2 cellular contexts compared by ENCODE assay signal in the genomic region with DNA sequence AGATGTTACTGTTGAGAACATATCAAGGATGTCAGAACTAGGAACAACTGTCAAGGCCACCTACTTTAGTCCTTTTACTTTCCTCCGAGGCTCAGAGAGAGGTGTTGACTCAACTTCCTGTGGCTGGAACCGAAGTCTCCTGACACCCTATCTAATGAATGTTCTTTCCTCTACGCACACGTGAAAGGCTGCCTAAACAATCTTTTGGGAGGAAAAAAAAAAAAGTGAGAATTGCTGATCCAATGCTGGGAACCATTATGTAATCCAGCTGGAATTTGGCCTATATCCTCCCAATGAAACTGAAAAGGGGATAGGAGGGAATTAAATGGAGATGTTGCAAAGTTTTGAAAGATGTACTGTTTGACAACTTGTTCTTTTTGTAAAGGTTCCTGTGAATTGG.
TF ChIP-seq lines count a peak whose summit lies in the region.

No MANE protein-coding gene starts in this region.

TF ChIP-seq in liver, 16 proteins besides CTCF, POLR2A, EP300 and RAD21 (continued from another document):
- TF ChIP-seq, protein P1, sequence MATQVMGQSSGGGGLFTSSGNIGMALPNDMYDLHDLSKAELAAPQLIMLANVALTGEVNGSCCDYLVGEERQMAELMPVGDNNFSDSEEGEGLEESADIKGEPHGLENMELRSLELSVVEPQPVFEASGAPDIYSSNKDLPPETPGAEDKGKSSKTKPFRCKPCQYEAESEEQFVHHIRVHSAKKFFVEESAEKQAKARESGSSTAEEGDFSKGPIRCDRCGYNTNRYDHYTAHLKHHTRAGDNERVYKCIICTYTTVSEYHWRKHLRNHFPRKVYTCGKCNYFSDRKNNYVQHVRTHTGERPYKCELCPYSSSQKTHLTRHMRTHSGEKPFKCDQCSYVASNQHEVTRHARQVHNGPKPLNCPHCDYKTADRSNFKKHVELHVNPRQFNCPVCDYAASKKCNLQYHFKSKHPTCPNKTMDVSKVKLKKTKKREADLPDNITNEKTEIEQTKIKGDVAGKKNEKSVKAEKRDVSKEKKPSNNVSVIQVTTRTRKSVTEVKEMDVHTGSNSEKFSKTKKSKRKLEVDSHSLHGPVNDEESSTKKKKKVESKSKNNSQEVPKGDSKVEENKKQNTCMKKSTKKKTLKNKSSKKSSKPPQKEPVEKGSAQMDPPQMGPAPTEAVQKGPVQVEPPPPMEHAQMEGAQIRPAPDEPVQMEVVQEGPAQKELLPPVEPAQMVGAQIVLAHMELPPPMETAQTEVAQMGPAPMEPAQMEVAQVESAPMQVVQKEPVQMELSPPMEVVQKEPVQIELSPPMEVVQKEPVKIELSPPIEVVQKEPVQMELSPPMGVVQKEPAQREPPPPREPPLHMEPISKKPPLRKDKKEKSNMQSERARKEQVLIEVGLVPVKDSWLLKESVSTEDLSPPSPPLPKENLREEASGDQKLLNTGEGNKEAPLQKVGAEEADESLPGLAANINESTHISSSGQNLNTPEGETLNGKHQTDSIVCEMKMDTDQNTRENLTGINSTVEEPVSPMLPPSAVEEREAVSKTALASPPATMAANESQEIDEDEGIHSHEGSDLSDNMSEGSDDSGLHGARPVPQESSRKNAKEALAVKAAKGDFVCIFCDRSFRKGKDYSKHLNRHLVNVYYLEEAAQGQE (IDR thresholded peaks at IDR 0.05), result no peak
- peak; percentile 52 for TF ChIP-seq SP1 (IDR thresholded peaks at IDR 0.05)
- TF ChIP-seq TAF1 (conservative IDR thresholded peaks at IDR 0.05), result no peak
- peak; percentile 47 to 52 for TF ChIP-seq HNF4A (conservative IDR thresholded peaks at IDR 0.05)
- TF ChIP-seq, protein P2, sequence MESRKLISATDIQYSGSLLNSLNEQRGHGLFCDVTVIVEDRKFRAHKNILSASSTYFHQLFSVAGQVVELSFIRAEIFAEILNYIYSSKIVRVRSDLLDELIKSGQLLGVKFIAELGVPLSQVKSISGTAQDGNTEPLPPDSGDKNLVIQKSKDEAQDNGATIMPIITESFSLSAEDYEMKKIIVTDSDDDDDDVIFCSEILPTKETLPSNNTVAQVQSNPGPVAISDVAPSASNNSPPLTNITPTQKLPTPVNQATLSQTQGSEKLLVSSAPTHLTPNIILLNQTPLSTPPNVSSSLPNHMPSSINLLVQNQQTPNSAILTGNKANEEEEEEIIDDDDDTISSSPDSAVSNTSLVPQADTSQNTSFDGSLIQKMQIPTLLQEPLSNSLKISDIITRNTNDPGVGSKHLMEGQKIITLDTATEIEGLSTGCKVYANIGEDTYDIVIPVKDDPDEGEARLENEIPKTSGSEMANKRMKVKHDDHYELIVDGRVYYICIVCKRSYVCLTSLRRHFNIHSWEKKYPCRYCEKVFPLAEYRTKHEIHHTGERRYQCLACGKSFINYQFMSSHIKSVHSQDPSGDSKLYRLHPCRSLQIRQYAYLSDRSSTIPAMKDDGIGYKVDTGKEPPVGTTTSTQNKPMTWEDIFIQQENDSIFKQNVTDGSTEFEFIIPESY (IDR thresholded peaks at IDR 0.05), result peak; percentile 27
- TF ChIP-seq, protein P3, sequence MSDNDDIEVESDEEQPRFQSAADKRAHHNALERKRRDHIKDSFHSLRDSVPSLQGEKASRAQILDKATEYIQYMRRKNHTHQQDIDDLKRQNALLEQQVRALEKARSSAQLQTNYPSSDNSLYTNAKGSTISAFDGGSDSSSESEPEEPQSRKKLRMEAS (IDR thresholded peaks at IDR 0.05), result peak; percentile 33
- no peak for TF ChIP-seq EGR1 (IDR thresholded peaks at IDR 0.05; ENCODE audit: low read depth in 2 of 2)
- peak in 1 of 2 donors; percentile 42 for TF ChIP-seq RXRA (IDR thresholded peaks at IDR 0.05)

TF ChIP-seq in HepG2, 621 proteins besides CTCF, POLR2A, EP300 and RAD21 (continued from another document):
- TF ChIP-seq, protein P4, sequence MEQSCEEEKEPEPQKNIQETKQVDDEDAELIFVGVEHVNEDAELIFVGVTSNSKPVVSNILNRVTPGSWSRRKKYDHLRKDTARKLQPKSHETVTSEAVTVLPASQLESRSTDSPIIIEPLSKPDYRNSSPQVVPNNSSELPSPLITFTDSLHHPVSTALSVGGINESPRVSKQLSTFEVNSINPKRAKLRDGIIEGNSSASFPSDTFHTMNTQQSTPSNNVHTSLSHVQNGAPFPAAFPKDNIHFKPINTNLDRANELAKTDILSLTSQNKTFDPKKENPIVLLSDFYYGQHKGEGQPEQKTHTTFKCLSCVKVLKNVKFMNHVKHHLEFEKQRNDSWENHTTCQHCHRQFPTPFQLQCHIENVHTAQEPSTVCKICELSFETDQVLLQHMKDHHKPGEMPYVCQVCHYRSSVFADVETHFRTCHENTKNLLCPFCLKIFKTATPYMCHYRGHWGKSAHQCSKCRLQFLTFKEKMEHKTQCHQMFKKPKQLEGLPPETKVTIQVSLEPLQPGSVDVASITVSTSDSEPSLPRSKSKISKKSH (CRISPR knock-in tag; IDR thresholded peaks at IDR 0.05; ENCODE audit: borderline replicate concordance), result no peak
- TF ChIP-seq, protein P5, sequence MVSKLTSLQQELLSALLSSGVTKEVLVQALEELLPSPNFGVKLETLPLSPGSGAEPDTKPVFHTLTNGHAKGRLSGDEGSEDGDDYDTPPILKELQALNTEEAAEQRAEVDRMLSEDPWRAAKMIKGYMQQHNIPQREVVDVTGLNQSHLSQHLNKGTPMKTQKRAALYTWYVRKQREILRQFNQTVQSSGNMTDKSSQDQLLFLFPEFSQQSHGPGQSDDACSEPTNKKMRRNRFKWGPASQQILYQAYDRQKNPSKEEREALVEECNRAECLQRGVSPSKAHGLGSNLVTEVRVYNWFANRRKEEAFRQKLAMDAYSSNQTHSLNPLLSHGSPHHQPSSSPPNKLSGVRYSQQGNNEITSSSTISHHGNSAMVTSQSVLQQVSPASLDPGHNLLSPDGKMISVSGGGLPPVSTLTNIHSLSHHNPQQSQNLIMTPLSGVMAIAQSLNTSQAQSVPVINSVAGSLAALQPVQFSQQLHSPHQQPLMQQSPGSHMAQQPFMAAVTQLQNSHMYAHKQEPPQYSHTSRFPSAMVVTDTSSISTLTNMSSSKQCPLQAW (CRISPR knock-in tag; IDR thresholded peaks at IDR 0.05), result no peak
- TF ChIP-seq, protein P6, sequence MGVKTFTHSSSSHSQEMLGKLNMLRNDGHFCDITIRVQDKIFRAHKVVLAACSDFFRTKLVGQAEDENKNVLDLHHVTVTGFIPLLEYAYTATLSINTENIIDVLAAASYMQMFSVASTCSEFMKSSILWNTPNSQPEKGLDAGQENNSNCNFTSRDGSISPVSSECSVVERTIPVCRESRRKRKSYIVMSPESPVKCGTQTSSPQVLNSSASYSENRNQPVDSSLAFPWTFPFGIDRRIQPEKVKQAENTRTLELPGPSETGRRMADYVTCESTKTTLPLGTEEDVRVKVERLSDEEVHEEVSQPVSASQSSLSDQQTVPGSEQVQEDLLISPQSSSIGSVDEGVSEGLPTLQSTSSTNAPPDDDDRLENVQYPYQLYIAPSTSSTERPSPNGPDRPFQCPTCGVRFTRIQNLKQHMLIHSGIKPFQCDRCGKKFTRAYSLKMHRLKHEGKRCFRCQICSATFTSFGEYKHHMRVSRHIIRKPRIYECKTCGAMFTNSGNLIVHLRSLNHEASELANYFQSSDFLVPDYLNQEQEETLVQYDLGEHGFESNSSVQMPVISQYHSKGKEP (CRISPR knock-in tag; IDR thresholded peaks at IDR 0.05), result no peak
- no peak for TF ChIP-seq CREB1 (IDR thresholded peaks at IDR 0.05)
- TF ChIP-seq CREB1 (CRISPR knock-in tag; IDR thresholded peaks at IDR 0.05), result no peak
